In the genomic region with DNA sequence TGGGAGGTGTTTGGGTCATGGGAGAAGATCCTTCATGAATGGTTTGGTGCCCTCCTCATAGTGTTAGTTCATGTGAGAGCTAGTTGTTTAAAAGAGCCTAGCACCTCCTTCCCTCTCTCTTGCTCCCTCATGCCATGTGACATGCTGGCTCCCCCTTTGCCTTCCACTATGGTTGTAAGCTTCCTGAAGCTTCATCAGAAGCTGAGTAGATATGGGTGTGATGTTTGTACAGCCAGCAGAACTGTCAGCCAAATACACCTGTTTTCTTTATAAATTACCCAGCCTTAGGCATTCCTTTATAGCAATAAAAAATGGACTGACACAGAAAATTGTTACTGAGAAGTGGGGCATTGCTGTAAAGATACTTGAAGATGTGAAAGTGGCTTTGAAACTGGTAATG, we compare ENCODE assay signal across 23 cellular contexts.
"Had no signal": no experiment of that assay in that cellular context is flagged by ENCODE, and none has a peak within 500 bp of the region (broad histone marks: within the 10 kb centered on the region; RNA-seq: fewer than 3 reads in every experiment).

No MANE protein-coding gene starts in this region.

- ATAC-seq: Right ventricle myocardium inferior, SK-N-SH treated with all-trans-retinoic acid at 6 μM for 48 hours had no signal

- DNase-seq: KBM-7, MG63, NCI-H1092, NCI-H1105 treated with DMSO at 0.1 percent for 48 hours, NCI-H1417 treated with DMSO at 0.1 percent for 48 hours, NCI-H187, NCI-H2029, NCI-H2081 treated with DMSO at 0.1 percent for 48 hours, NCI-H2171, NCI-H226, NCI-H446, NCI-H510A, NCI-H524 treated with DMSO at 0.1 percent for 48 hours, NCI-H69, NCI-H774, PC-9, Peyer's patch, SHP77 treated with DMSO at 0.1 percent for 48 hours, SJCRH30 had no signal

- H3K4me2 ChIP-seq: PC-9 had no signal

- H3K27ac ChIP-seq: HL-60, PC-9, Peyer's patch, SJCRH30 had no signal

- FAIRE-seq: HTR-8/SVneo had no signal

- H3K27me3 ChIP-seq: MG63, Peyer's patch, SJCRH30 had no signal

- H3K9me3 ChIP-seq: MG63, Peyer's patch, SJCRH30 had no signal

- H2AFZ ChIP-seq: PC-9 had no signal

- H3K4me3 ChIP-seq: MG63, PC-9, Peyer's patch, SJCRH30 had no signal

- H3K36me3 ChIP-seq: MG63, Peyer's patch, SJCRH30 had no signal

- H3K4me1 ChIP-seq: Peyer's patch had no signal
